Comparison of ENCODE assay signal across 39 cellular contexts in genomic region chr14:36550899-36551298, GRCh38. TPM values are rescaled to one million over a fixed set of nuclear protein-coding genes. Genes with fewer than 3 reads are reported as not detected.
"Had no signal": no experiment of that assay in that cellular context is flagged by ENCODE, and none has a peak within 500 bp of the region (broad histone marks: within the 10 kb centered on the region; RNA-seq: fewer than 3 reads in every experiment).

No MANE protein-coding gene starts in this region.

- H3K27me3 ChIP-seq: MG63 had no signal

- DNase-seq: Karpas-422, Kasumi-1, MG63, MM.1S, MV-4-11, NCI-H1048, NCI-H1092, NCI-H1092 treated with DMSO at 0.1 percent for 48 hours, NCI-H1105, NCI-H1105 treated with DMSO at 0.1 percent for 48 hours, NCI-H1417, NCI-H1417 treated with DMSO at 0.1 percent for 48 hours, NCI-H1436 treated with DMSO at 0.1 percent for 48 hours, NCI-H146, NCI-H1694, NCI-H1694 treated with DMSO at 0.1 percent for 48 hours, NCI-H187, NCI-H187 treated with DMSO at 0.1 percent for 48 hours, NCI-H1930, NCI-H2029, NCI-H2029 treated with DMSO at 0.1 percent for 48 hours, NCI-H2081, NCI-H2081 treated with DMSO at 0.1 percent for 48 hours, NCI-H2107, NCI-H2171, NCI-H2171 treated with DMSO at 0.1 percent for 48 hours, NCI-H2227 treated with DMSO at 0.1 percent for 48 hours, NCI-H226, NCI-H345, NCI-H446, NCI-H446 treated with DMSO at 0.1 percent for 48 hours, NCI-H510A, NCI-H510A treated with DMSO at 0.1 percent for 48 hours, NCI-H524, NCI-H524 treated with DMSO at 0.1 percent for 48 hours had no signal

- H3K4me3 ChIP-seq: MG63 had no signal

- H3K36me3 ChIP-seq: MG63 had no signal

- H3K9me3 ChIP-seq: MG63 had no signal

RNA-seq across cellular contexts. Expression of gene NKX2-1, which starts 30.9 kb away (rescaled TPM):
- total RNA-seq: LHCN-M2, MCF 10A, NCI-H460 had no signal

RNA-seq across cellular contexts. Expression of gene NKX2-8, which starts 31.5 kb away (rescaled TPM):
- total RNA-seq: LHCN-M2, M059J had no signal
